20 cellular contexts compared by ENCODE assay signal in genomic region chr6:161641175-161641574, GRCh38.
"Had no signal": no experiment of that assay in that cellular context is flagged by ENCODE, and none has a peak within 500 bp of the region (broad histone marks: within the 10 kb centered on the region; RNA-seq: fewer than 3 reads in every experiment).

No MANE protein-coding gene starts in this region.

- H3K27me3 ChIP-seq: MG63 had no signal

- H3K27me3 Mint-ChIP-seq: IgD-negative memory B cell had no signal

- H3K9me3 ChIP-seq: MG63 had no signal

- H3K4me3 ChIP-seq: MG63 had no signal

- FAIRE-seq: RCC 7860 had no signal

- H3K4me3 Mint-ChIP-seq: IgD-negative memory B cell had no signal

- H3K36me3 ChIP-seq: MG63 had no signal

- ATAC-seq: SK-N-SH treated with all-trans-retinoic acid at 6 μM for 48 hours had no signal

- H3K4me1 Mint-ChIP-seq: IgD-negative memory B cell had no signal

- DNase-seq: Karpas-422, KBM-7, MG63, NCI-H1092, NCI-H1436, NCI-H187, NCI-H2029, NCI-H2081 treated with DMSO at 0.1 percent for 48 hours, NCI-H2171, NCI-H226, NCI-H446, NCI-H510A, NCI-H524 treated with DMSO at 0.1 percent for 48 hours, NCI-H774, Right ventricle myocardium superior, RPMI8226, SIG-M5 had no signal
